1 cellular context compared by ENCODE assay signal in genomic region chr11:45931739-45932138, GRCh38.
TF ChIP-seq lines count a peak whose summit lies in the region.

No MANE protein-coding gene starts in this region.

TF ChIP-seq in WTC11, 78 proteins besides CTCF, POLR2A, EP300 and RAD21 (continued from another document):
- TF ChIP-seq, protein P1, sequence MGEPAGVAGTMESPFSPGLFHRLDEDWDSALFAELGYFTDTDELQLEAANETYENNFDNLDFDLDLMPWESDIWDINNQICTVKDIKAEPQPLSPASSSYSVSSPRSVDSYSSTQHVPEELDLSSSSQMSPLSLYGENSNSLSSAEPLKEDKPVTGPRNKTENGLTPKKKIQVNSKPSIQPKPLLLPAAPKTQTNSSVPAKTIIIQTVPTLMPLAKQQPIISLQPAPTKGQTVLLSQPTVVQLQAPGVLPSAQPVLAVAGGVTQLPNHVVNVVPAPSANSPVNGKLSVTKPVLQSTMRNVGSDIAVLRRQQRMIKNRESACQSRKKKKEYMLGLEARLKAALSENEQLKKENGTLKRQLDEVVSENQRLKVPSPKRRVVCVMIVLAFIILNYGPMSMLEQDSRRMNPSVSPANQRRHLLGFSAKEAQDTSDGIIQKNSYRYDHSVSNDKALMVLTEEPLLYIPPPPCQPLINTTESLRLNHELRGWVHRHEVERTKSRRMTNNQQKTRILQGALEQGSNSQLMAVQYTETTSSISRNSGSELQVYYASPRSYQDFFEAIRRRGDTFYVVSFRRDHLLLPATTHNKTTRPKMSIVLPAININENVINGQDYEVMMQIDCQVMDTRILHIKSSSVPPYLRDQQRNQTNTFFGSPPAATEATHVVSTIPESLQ (CRISPR knock-in tag; IDR thresholded peaks at IDR 0.05), result no peak
- TF ChIP-seq ZNF121 (CRISPR knock-in tag; IDR thresholded peaks at IDR 0.05), result no peak
TF ChIP-seq in WTC11: peak in this region for 0.
